ENCODE assay signal across 8 cellular contexts in genomic region chr12:40693503-40693863, GRCh38. TPM values are rescaled to one million over a fixed set of nuclear protein-coding genes. Genes with fewer than 3 reads are reported as not detected.
DNase-seq lines count a peak whose midpoint lies in the region; ATAC-seq and TF ChIP-seq lines count a peak whose summit lies in the region.

No MANE protein-coding gene starts in this region.

- ATAC-seq in foreskin keratinocyte (peak; percentile 35), HG02852 (IDR thresholded peaks at IDR 0.05; ENCODE audit: unreplicated experiment) (no peak), GM21423 (IDR thresholded peaks at IDR 0.05; ENCODE audit: unreplicated experiment) (no peak)
- no peak for ATAC-seq in stimulated activated naive CD8-positive, alpha-beta T cell treated with anti-CD3 and anti-CD28 coated beads, Interleukin-15, amount 100 ng/mL, for 72 hours

- H3K27me3 ChIP-seq in foreskin keratinocyte (no peaks in the 10 kb centered on the region), parathyroid adenoma (ENCODE audit: control insufficient read depth, insufficient read depth, low read length) (no peaks in the 10 kb centered on the region)

- no peaks in the 10 kb centered on the region for H3K36me3 Mint-ChIP-seq in activated naive CD8-positive, alpha-beta T cell treated with anti-CD3 and anti-CD28 coated beads for 36 hours

- DNase-seq in DMS 273 treated with DMSO at 0.1 percent for 48 hours (lab: John Stamatoyannopoulos, UW) (peak; percentile 62), NCI-H82 (lab: John Stamatoyannopoulos, UW) (peak; percentile 93), foreskin keratinocyte (peak; percentile 44 to 46)
- no peak for DNase-seq in activated naive CD8-positive, alpha-beta T cell treated with anti-CD3 and anti-CD28 coated beads for 36 hours
- DNase-seq in stimulated activated naive CD8-positive, alpha-beta T cell treated with anti-CD3 and anti-CD28 coated beads, Interleukin-15, amount 100 ng/mL, for 72 hours, result no peak

- no peaks in the 10 kb centered on the region for H3K4me1 Mint-ChIP-seq in activated naive CD8-positive, alpha-beta T cell treated with anti-CD3 and anti-CD28 coated beads for 36 hours
- H3K4me1 Mint-ChIP-seq in stimulated activated naive CD8-positive, alpha-beta T cell treated with anti-CD3 and anti-CD28 coated beads, Interleukin-15, amount 100 ng/mL, for 72 hours, result no peaks in the 10 kb centered on the region

- H3K4me2 ChIP-seq in parathyroid adenoma (ENCODE audit: low read length), result peak overlapping the region; percentile 68

- peaks cover 41% of the 10 kb centered on the region for H3K27me3 Mint-ChIP-seq in activated naive CD8-positive, alpha-beta T cell treated with anti-CD3 and anti-CD28 coated beads for 36 hours
- peaks cover 34% of the 10 kb centered on the region for H3K27me3 Mint-ChIP-seq in stimulated activated naive CD8-positive, alpha-beta T cell treated with anti-CD3 and anti-CD28 coated beads, Interleukin-15, amount 100 ng/mL, for 72 hours

- peak overlapping the region; percentile 84 for H2AFZ ChIP-seq in parathyroid adenoma

- TF ChIP-seq CTCF in foreskin keratinocyte (conservative IDR thresholded peaks at IDR 0.05) (no peak), parathyroid adenoma (IDR thresholded peaks at IDR 0.05) (no peak)

- H3K27ac ChIP-seq in foreskin keratinocyte, result no peak overlapping the region
- no peak overlapping the region for H3K27ac ChIP-seq in parathyroid adenoma

- peak overlapping the region; percentile 48 for H3K4me3 ChIP-seq in parathyroid adenoma (ENCODE audit: low read depth, low read length)

- no peak overlapping the region for H3K4me3 Mint-ChIP-seq in activated naive CD8-positive, alpha-beta T cell treated with anti-CD3 and anti-CD28 coated beads for 36 hours
- no peak overlapping the region for H3K4me3 Mint-ChIP-seq in stimulated activated naive CD8-positive, alpha-beta T cell treated with anti-CD3 and anti-CD28 coated beads, Interleukin-15, amount 100 ng/mL, for 72 hours

- no peaks in the 10 kb centered on the region for H3K36me3 ChIP-seq in parathyroid adenoma (ENCODE audit: control insufficient read depth, insufficient read depth, low read length)

- H3K4me1 ChIP-seq in foreskin keratinocyte (peaks cover 24% of the 10 kb centered on the region), parathyroid adenoma (peaks cover 3% of the 10 kb centered on the region)

- no peaks in the 10 kb centered on the region for H3K9me3 ChIP-seq in parathyroid adenoma (ENCODE audit: control insufficient read depth, low read length)

- H3K9ac ChIP-seq in parathyroid adenoma, result no peak overlapping the region

- H3K27ac Mint-ChIP-seq in activated naive CD8-positive, alpha-beta T cell treated with anti-CD3 and anti-CD28 coated beads for 36 hours, result no peak overlapping the region
- H3K27ac Mint-ChIP-seq in stimulated activated naive CD8-positive, alpha-beta T cell treated with anti-CD3 and anti-CD28 coated beads, Interleukin-15, amount 100 ng/mL, for 72 hours, result no peak overlapping the region

- no peaks in the 10 kb centered on the region for H3K79me2 ChIP-seq in parathyroid adenoma

- H3K9me3 Mint-ChIP-seq in activated naive CD8-positive, alpha-beta T cell treated with anti-CD3 and anti-CD28 coated beads for 36 hours, result no peaks in the 10 kb centered on the region
- peaks cover 0 to 4% of the 10 kb centered on the region in 2 donors for H3K9me3 Mint-ChIP-seq in stimulated activated naive CD8-positive, alpha-beta T cell treated with anti-CD3 and anti-CD28 coated beads, Interleukin-15, amount 100 ng/mL, for 72 hours

RNA-seq across cellular contexts. Expression of gene CNTN1, which starts 1.2 kb away (rescaled TPM):
- total RNA-seq in foreskin keratinocyte, result 35.6 and 74.6 TPM in 2 replicates
- 8.0 and 17.4 TPM in 2 replicates for polyA plus RNA-seq in foreskin keratinocyte
- not detected for total RNA-seq in activated naive CD8-positive, alpha-beta T cell treated with anti-CD3 and anti-CD28 coated beads for 36 hours

Comparison
In these comparisons a context has a peak if more than half of its experiments do, and no peak if none do; other contexts are left out.
1. DNase-seq: peak in DMS 273 treated with DMSO at 0.1 percent for 48 hours (single experiment), NCI-H82 (single experiment) and foreskin keratinocyte (2 of 2); none in activated naive CD8-positive, alpha-beta T cell treated with anti-CD3 and anti-CD28 coated beads for 36 hours (single experiment) and stimulated activated naive CD8-positive, alpha-beta T cell treated with anti-CD3 and anti-CD28 coated beads, Interleukin-15, amount 100 ng/mL, for 72 hours (0 of 2).
2. RNA of gene CNTN1, which starts 1.2 kb away (total RNA-seq): 35.6 to 74.6 TPM in foreskin keratinocyte; not detected in activated naive CD8-positive, alpha-beta T cell treated with anti-CD3 and anti-CD28 coated beads for 36 hours; every median in the first group is over 10 times any median in the second.